1 cellular context compared by ENCODE assay signal in genomic region chr12:57224278-57224972, GRCh38.
TF ChIP-seq lines count a peak whose summit lies in the region.

No MANE protein-coding gene starts in this region.

TF ChIP-seq in HepG2, 621 proteins besides CTCF, POLR2A, EP300 and RAD21:
- TF ChIP-seq ZFX (CRISPR knock-in tag; IDR thresholded peaks at IDR 0.05; ENCODE audit: low read depth) (no peak), ZKSCAN1 (IDR thresholded peaks at IDR 0.05; ENCODE audit: low read length) (no peak), ZBTB8A (CRISPR knock-in tag; IDR thresholded peaks at IDR 0.05; ENCODE audit: borderline replicate concordance, low read depth) (no peak), ZBTB4 (CRISPR knock-in tag; IDR thresholded peaks at IDR 0.05; ENCODE audit: borderline replicate concordance) (0 out of 2 replicates have a peak, but pooled peaks have one; percentile 53), CREB3 (CRISPR knock-in tag; IDR thresholded peaks at IDR 0.05) (no peak), PRDM15 (CRISPR knock-in tag; IDR thresholded peaks at IDR 0.05) (no peak), SIX1 (CRISPR knock-in tag; IDR thresholded peaks at IDR 0.05; ENCODE audit: borderline replicate concordance) (no peak), ISL2 (CRISPR knock-in tag; IDR thresholded peaks at IDR 0.05) (0 out of 2 replicates have a peak, but pooled peaks have one; percentile 19), ZSCAN22 (CRISPR knock-in tag; IDR thresholded peaks at IDR 0.05) (no peak), ATF4 (CRISPR knock-in tag; IDR thresholded peaks at IDR 0.05) (no peak), CBX5 (CRISPR knock-in tag; IDR thresholded peaks at IDR 0.05; ENCODE audit: borderline replicate concordance) (no peak), ZNF383 (CRISPR knock-in tag; IDR thresholded peaks at IDR 0.05; ENCODE audit: borderline replicate concordance) (no peak), SPEN (CRISPR knock-in tag; IDR thresholded peaks at IDR 0.05; ENCODE audit: low read depth) (0 out of 2 replicates have a peak, but pooled peaks have one; percentile 23), STAT6 (CRISPR knock-in tag; IDR thresholded peaks at IDR 0.05; ENCODE audit: borderline replicate concordance) (no peak), PATZ1 (CRISPR knock-in tag; IDR thresholded peaks at IDR 0.05) (no peak), MAF1 (CRISPR knock-in tag; IDR thresholded peaks at IDR 0.05; ENCODE audit: borderline replicate concordance) (no peak), MED1 (CRISPR knock-in tag; IDR thresholded peaks at IDR 0.05) (0 out of 2 replicates have a peak, but pooled peaks have one; percentile 13), KDM6A (CRISPR knock-in tag; IDR thresholded peaks at IDR 0.05; ENCODE audit: low read depth) (no peak), PHF5A (CRISPR knock-in tag; IDR thresholded peaks at IDR 0.05; ENCODE audit: low read depth, unreplicated experiment) (no peak), ZNF629 (CRISPR knock-in tag; conservative IDR thresholded peaks at IDR 0.05) (peak; percentile 39; the same call in 1 of the 2 replicates), ZNF687 (CRISPR knock-in tag; IDR thresholded peaks at IDR 0.05) (no peak), ATF6 (CRISPR knock-in tag; conservative IDR thresholded peaks at IDR 0.05) (no peak)
